In genomic region chr5:76546497-76547102, GRCh38 we compare ENCODE assay signal across 10 cellular contexts.
DNase-seq lines count a peak whose midpoint lies in the region; ATAC-seq and TF ChIP-seq lines count a peak whose summit lies in the region.
"Had no signal": no experiment of that assay in that cellular context is flagged by ENCODE, and none has a peak within 500 bp of the region (broad histone marks: within the 10 kb centered on the region; RNA-seq: fewer than 3 reads in every experiment).

No MANE protein-coding gene starts in this region.

- no peaks in the 10 kb centered on the region for H4K20me1 ChIP-seq in OCI-LY7 (ENCODE audit: insufficient read depth, low read length)

- H3K27me3 Mint-ChIP-seq in osteocyte (ENCODE audit: unreplicated experiment), result no peaks in the 10 kb centered on the region

- TF ChIP-seq CTCF in OCI-LY7 (conservative IDR thresholded peaks at IDR 0.05; ENCODE audit: low read length), result no peak
- TF ChIP-seq CTCF in colonic mucosa (IDR thresholded peaks at IDR 0.05), result no peak
- no peak for TF ChIP-seq CTCF in stomach (IDR thresholded peaks at IDR 0.05)
- TF ChIP-seq CTCF in osteocyte (IDR thresholded peaks at IDR 0.05), result no peak

- H3K9me3 ChIP-seq in OCI-LY7 (ENCODE audit: low read length) (no peaks in the 10 kb centered on the region), colonic mucosa (no peaks in the 10 kb centered on the region), stomach (no peaks in the 10 kb centered on the region)
- H3K9me3 ChIP-seq: BE2C, heart right ventricle had no signal

- H3K79me2 ChIP-seq in OCI-LY7 (ENCODE audit: insufficient read depth, low read depth, low read length), result peaks cover 28% of the 10 kb centered on the region; the same call in 1 of the 2 replicates

- H3K4me3 ChIP-seq in OCI-LY7 (ENCODE audit: low read depth, low read length, poor library complexity, severe bottlenecking), result peak overlapping the region; percentile 50
- H3K4me3 ChIP-seq in colonic mucosa, result no peak overlapping the region
- H3K4me3 ChIP-seq in stomach, result no peak overlapping the region

- intact Hi-C loops in OCI-LY7 (cut with micrococcal nuclease; ENCODE audit: unreplicated experiment) (loop anchor here (5.0 to 10.0 kb wide), 2 partner anchors 194 to 372 kb away; no protein-coding TSS in a partner anchor), colonic mucosa (cut with DNase I) (no loop called here), stomach (cut with DNase I; ENCODE audit: low total_unique reads) (loop anchor here (10.0 kb wide), 1 partner anchor 132 kb away; no protein-coding TSS in a partner anchor)

- WGBS in stomach, 5 donors, result 71 to 76% (median 74%) methylated on average over 8 of the region's 8 CpGs

- DNase-seq in activated effector memory CD4-positive, alpha-beta T cell treated with anti-CD3 and anti-CD28 coated beads, Interleukin-2, amount 50 U/mL, for 16 hours, result peak; percentile 65
- no peak for DNase-seq in activated effector memory CD4-positive, alpha-beta T cell treated with Interleukin-2 at 50 U/mL for 16 hours
- peak; percentile 11 for DNase-seq in OCI-LY7 (ENCODE audit: low spot score)
- no peak for DNase-seq in colonic mucosa
- DNase-seq in stomach, result no peak
- DNase-seq in NCI-H1417 (lab: John Stamatoyannopoulos, UW), result no peak
- no peak for DNase-seq in osteocyte (ENCODE audit: extremely low spot score, unreplicated experiment)
- DNase-seq: BE2C, heart right ventricle had no signal

- peaks cover 43% of the 10 kb centered on the region for H3K4me1 ChIP-seq in OCI-LY7 (ENCODE audit: insufficient read depth, low read length, poor library complexity, severe bottlenecking)
- H3K4me1 ChIP-seq in colonic mucosa, result peaks cover 28% of the 10 kb centered on the region
- peaks cover 30 to 79% (median 53%) of the 10 kb centered on the region in 4 donors for H3K4me1 ChIP-seq in stomach
- H3K4me1 ChIP-seq: BE2C had no signal

- no peaks in the 10 kb centered on the region for H3K9me3 Mint-ChIP-seq in osteocyte (ENCODE audit: unreplicated experiment)

- H3K4me2 ChIP-seq in OCI-LY7 (ENCODE audit: low read length), result peak overlapping the region; percentile 73

- no peak overlapping the region for H3K4me3 Mint-ChIP-seq in osteocyte (ENCODE audit: unreplicated experiment)

- H3K36me3 ChIP-seq in OCI-LY7 (ENCODE audit: insufficient read depth, low read length), result no peaks in the 10 kb centered on the region
- no peaks in the 10 kb centered on the region for H3K36me3 ChIP-seq in colonic mucosa
- H3K36me3 ChIP-seq in stomach, result no peaks in the 10 kb centered on the region
- H3K36me3 ChIP-seq: BE2C, heart right ventricle had no signal

- no peak for TF ChIP-seq POLR2A in stomach (IDR thresholded peaks at IDR 0.05)

- H2AFZ ChIP-seq in OCI-LY7 (ENCODE audit: low read length), result no peak overlapping the region

- no peak for ATAC-seq in GM18520 (IDR thresholded peaks at IDR 0.05; ENCODE audit: unreplicated experiment)

- CTCF ChIA-PET in OCI-LY7 (lab: Charles Lee; ENCODE audit: unreplicated experiment), result interaction anchor here (1.2 to 1.8 kb wide), 3 partner anchors 36 to 195 kb away, joined by 5 to 9 read pairs (median 5); no protein-coding TSS in a partner anchor

- H3K27ac Mint-ChIP-seq in osteocyte (ENCODE audit: unreplicated experiment), result no peak overlapping the region

- no peaks in the 10 kb centered on the region for H3K36me3 Mint-ChIP-seq in osteocyte (ENCODE audit: unreplicated experiment)

- no peak for TF ChIP-seq EP300 in stomach (IDR thresholded peaks at IDR 0.05)

- POLR2A ChIA-PET in OCI-LY7 (lab: Charles Lee), result interaction anchor here (0.6 to 1.6 kb wide), 2 partner anchors 37 to 242 kb away, joined by 3 to 7 read pairs; no protein-coding TSS in a partner anchor

- no TSS peak for BruUV-seq in OCI-LY7 (replicated peaks; lab: Mats Ljungman, UMichigan)

- H3K4me1 Mint-ChIP-seq in osteocyte (ENCODE audit: unreplicated experiment), result peaks cover 2% of the 10 kb centered on the region

- peak overlapping the region; percentile 71 for H3K27ac ChIP-seq in OCI-LY7 (ENCODE audit: low read depth, low read length, poor library complexity, severe bottlenecking)
- peak overlapping the region; percentile 68 for H3K27ac ChIP-seq in colonic mucosa
- H3K27ac ChIP-seq in stomach, result peak overlapping the region in 4 of 5 donors; percentile 60 to 83 (median 76)

- no peaks in the 10 kb centered on the region for H3K27me3 ChIP-seq in colonic mucosa
- no peaks in the 10 kb centered on the region for H3K27me3 ChIP-seq in stomach
- H3K27me3 ChIP-seq: BE2C had no signal

- no peak overlapping the region for H3K9ac ChIP-seq in colonic mucosa (ENCODE audit: low read depth in 2 of 2, low read length in 2 of 2)

- H3K9me2 ChIP-seq in OCI-LY7 (ENCODE audit: insufficient read depth, low read length), result no peaks in the 10 kb centered on the region

Comparison
In these comparisons a context has a peak if more than half of its experiments do, and no peak if none do; other contexts are left out.
1. DNase-seq: peak in activated effector memory CD4-positive, alpha-beta T cell treated with anti-CD3 and anti-CD28 coated beads, Interleukin-2, amount 50 U/mL, for 16 hours (single experiment) and OCI-LY7 (single experiment); none in activated effector memory CD4-positive, alpha-beta T cell treated with Interleukin-2 at 50 U/mL for 16 hours (single experiment), colonic mucosa (single experiment), stomach (single experiment), NCI-H1417 (0 of 3) and osteocyte (single experiment).
2. Peak in every context shown above with its lines, with median percentiles within 50 percentile points of each other: H3K27ac ChIP-seq.